ENCODE assay signal across 31 cellular contexts in genomic region chr18:29660777-29661176, GRCh38.
"Had no signal": no experiment of that assay in that cellular context is flagged by ENCODE, and none has a peak within 500 bp of the region (broad histone marks: within the 10 kb centered on the region; RNA-seq: fewer than 3 reads in every experiment).

No MANE protein-coding gene starts in this region.

- H3K9me3 ChIP-seq: MG63, Peyer's patch, SJCRH30 had no signal

- DNase-seq: activated CD4-positive, alpha-beta memory T cell treated with anti-CD3 and anti-CD28 coated beads, Interleukin-2, amount 10 ng/mL, durations not matched to agents 7 days and 5 days; activated CD4-positive, alpha-beta T cell treated with anti-CD3 and anti-CD28 coated beads for 1 hour; activated CD4-positive, alpha-beta T cell treated with anti-CD3 and anti-CD28 coated beads for 48 hours; activated CD4-positive, CD25-positive, alpha-beta regulatory T cell; activated CD8-positive, alpha-beta memory T cell treated with anti-CD3 and anti-CD28 coated beads for 24 hours; activated CD8-positive, alpha-beta memory T cell treated with anti-CD3 and anti-CD28 coated beads, Interleukin-2, amount 10 ng/mL, durations not matched to agents 7 days and 5 days; activated CD8-positive, alpha-beta memory T cell treated with anti-CD3 and anti-CD28 coated beads, Interleukin-2, amount 50 U/mL, for 48 hours; activated effector memory CD4-positive, alpha-beta T cell treated with Interleukin-2 at 50 U/mL for 16 hours; activated naive CD4-positive, alpha-beta T cell treated with anti-CD3 and anti-CD28 coated beads, Interleukin-2, amount 10 ng/mL, durations not matched to agents 7 days and 5 days; activated naive CD8-positive, alpha-beta T cell treated with anti-CD3 and anti-CD28 coated beads, Interleukin-2, amount 50 U/mL, for 24 hours; activated T-cell treated with anti-CD3 and anti-CD28 coated beads, Interleukin-2, amount 50 U/mL, for 48 hours; anterior cingulate cortex; Kasumi-1; KG1; MG63; NCI-H1048; NCI-H1105 treated with DMSO at 0.1 percent for 48 hours; NCI-H1436 treated with DMSO at 0.1 percent for 48 hours; NCI-H1694 treated with DMSO at 0.1 percent for 48 hours; NCI-H2029; NCI-H510A; NCI-H526; NCI-H748 treated with DMSO at 0.1 percent for 48 hours; NK-92 treated with Interleukin-12 subunit alpha and Interleukin-12 subunit beta, amount 100 ng/mL, for 24 hours; PC-3; Peyer's patch; RPMI8226; SJCRH30; T1000; WERI-Rb-1 had no signal

- H3K4me3 ChIP-seq: MG63, Peyer's patch, SJCRH30, SK-N-MC had no signal

- ATAC-seq: activated CD8-positive, alpha-beta memory T cell treated with anti-CD3 and anti-CD28 coated beads, Interleukin-2, amount 10 ng/mL, durations not matched to agents 7 days and 5 days; activated naive CD8-positive, alpha-beta T cell treated with anti-CD3 and anti-CD28 coated beads, Interleukin-2, amount 50 U/mL, for 24 hours; PC-3 had no signal

- H3K27me3 ChIP-seq: MG63, Peyer's patch, SJCRH30 had no signal

- H3K27ac ChIP-seq: Peyer's patch, SJCRH30, SK-N-MC, WERI-Rb-1 had no signal

- H3K4me1 ChIP-seq: Peyer's patch, SJCRH30 had no signal
